In genomic region chr10:12659706-12660105, GRCh38 we compare ENCODE assay signal across 24 cellular contexts.
DNase-seq lines count a peak whose midpoint lies in the region; ATAC-seq, FAIRE-seq and TF ChIP-seq lines count a peak whose summit lies in the region.
"Had no signal": no experiment of that assay in that cellular context is flagged by ENCODE, and none has a peak within 500 bp of the region (broad histone marks: within the 10 kb centered on the region; RNA-seq: fewer than 3 reads in every experiment).

No MANE protein-coding gene starts in this region.

- intact Hi-C loops in K562 (cut with micrococcal nuclease): no loop called here
- intact Hi-C loops in testis (cut with DNase I; ENCODE audit: low total_unique reads): no loop called here

- TF ChIP-seq RAD21 in K562 (CRISPR knock-in tag; conservative IDR thresholded peaks at IDR 0.05 in 1 of 2, IDR thresholded peaks at IDR 0.05 in 1 of 2): no peak

- no peak overlapping the region for H3K27ac ChIP-seq in K562 (ENCODE audit: extremely low read depth, low read depth, low read length)
- H3K27ac ChIP-seq in testis: no peak overlapping the region
- H3K27ac ChIP-seq: 22Rv1; BLaER1 treated with 17β-estradiol and CSF1 and Interleukin-3, amounts not matched to agents 10 nM and 100 nM had no signal

- POLR2A ChIA-PET in WTC11 (lab: Charles Lee) (no interaction called here), K562 (lab: Yijun Ruan, JAX) (no interaction called here)

- peak overlapping the region; percentile 1 for H3K27ac Mint-ChIP-seq in activated naive CD8-positive, alpha-beta T cell treated with anti-CD3 and anti-CD28 coated beads, Interleukin-2, amount 50 U/mL, for 24 hours
- no peak overlapping the region for H3K27ac Mint-ChIP-seq in activated naive CD8-positive, alpha-beta T cell treated with anti-CD3 and anti-CD28 coated beads for 36 hours
- no peak overlapping the region for H3K27ac Mint-ChIP-seq in WTC11
- H3K27ac Mint-ChIP-seq in type B pancreatic cell: no peak overlapping the region
- H3K27ac Mint-ChIP-seq: CD4-positive, alpha-beta T cell; CD8-positive, alpha-beta memory T cell; HFFc6 had no signal

- H3K4me1 ChIP-seq in K562 (replicated peaks in 1 of 2; ENCODE audit: control insufficient read depth in 2 of 2, insufficient read depth in 2 of 2, low read length in 2 of 2) (no peaks in the 10 kb centered on the region), testis (peaks cover 5% of the 10 kb centered on the region)
- H3K4me1 ChIP-seq: BE2C, HAP-1 had no signal

- H3K4me1 Mint-ChIP-seq in activated naive CD8-positive, alpha-beta T cell treated with anti-CD3 and anti-CD28 coated beads, Interleukin-2, amount 50 U/mL, for 24 hours: peaks cover 18% of the 10 kb centered on the region
- H3K4me1 Mint-ChIP-seq in activated naive CD8-positive, alpha-beta T cell treated with anti-CD3 and anti-CD28 coated beads for 36 hours: peaks cover 3% of the 10 kb centered on the region
- no peaks in the 10 kb centered on the region for H3K4me1 Mint-ChIP-seq in WTC11
- peaks cover 4% of the 10 kb centered on the region for H3K4me1 Mint-ChIP-seq in type B pancreatic cell (ENCODE audit: unreplicated experiment)
- H3K4me1 Mint-ChIP-seq: CD14-positive monocyte had no signal

- no peaks in the 10 kb centered on the region for H3K27me3 Mint-ChIP-seq in activated naive CD8-positive, alpha-beta T cell treated with anti-CD3 and anti-CD28 coated beads, Interleukin-2, amount 50 U/mL, for 24 hours
- H3K27me3 Mint-ChIP-seq in activated naive CD8-positive, alpha-beta T cell treated with anti-CD3 and anti-CD28 coated beads for 36 hours: no peaks in the 10 kb centered on the region
- H3K27me3 Mint-ChIP-seq in WTC11 (ENCODE audit: low read depth): no peaks in the 10 kb centered on the region
- H3K27me3 Mint-ChIP-seq in type B pancreatic cell: no peaks in the 10 kb centered on the region
- H3K27me3 Mint-ChIP-seq: CD4-positive, alpha-beta T cell; CD8-positive, alpha-beta memory T cell had no signal

- CTCF ChIA-PET in WTC11 (lab: Charles Lee): no interaction called here
- CTCF ChIA-PET in K562 (lab: Yijun Ruan, JAX; ENCODE audit: low intra/inter-chr PET ratio): no interaction called here

- peaks cover 3% of the 10 kb centered on the region for H3K36me3 Mint-ChIP-seq in activated naive CD8-positive, alpha-beta T cell treated with anti-CD3 and anti-CD28 coated beads, Interleukin-2, amount 50 U/mL, for 24 hours (ENCODE audit: low read depth)
- no peaks in the 10 kb centered on the region for H3K36me3 Mint-ChIP-seq in activated naive CD8-positive, alpha-beta T cell treated with anti-CD3 and anti-CD28 coated beads for 36 hours
- H3K36me3 Mint-ChIP-seq in WTC11 (no peaks in the 10 kb centered on the region), type B pancreatic cell (peaks cover 4% of the 10 kb centered on the region)
- H3K36me3 Mint-ChIP-seq: CD14-positive monocyte had no signal

- H3K4me2 ChIP-seq in K562 (ENCODE audit: insufficient read depth, low read length): peak overlapping the region; percentile 34; the same call in 1 of the 2 replicates
- H3K4me2 ChIP-seq: BLaER1 treated with 17β-estradiol and CSF1 and Interleukin-3, amounts not matched to agents 10 nM and 100 nM had no signal

- H2AFZ ChIP-seq in K562 (ENCODE audit: low read depth, low read length): peak overlapping the region; percentile 66

- H3K9me3 ChIP-seq in K562 (replicated peaks; ENCODE audit: control insufficient read depth, insufficient read depth, low read depth, low read length): no peaks in the 10 kb centered on the region
- no peaks in the 10 kb centered on the region for H3K9me3 ChIP-seq in testis
- H3K9me3 ChIP-seq: BE2C, HAP-1 had no signal

- peaks cover 2 to 7% of the 10 kb centered on the region in 2 experiments; a peak in 2 of 5 replicates for H3K27me3 ChIP-seq in K562 (ENCODE audit: control insufficient read depth in 2 of 2, insufficient read depth in 2 of 2, low read length in 2 of 2)
- H3K27me3 ChIP-seq in testis: no peaks in the 10 kb centered on the region
- H3K27me3 ChIP-seq: BE2C; BLaER1 treated with 17β-estradiol and CSF1 and Interleukin-3, amounts not matched to agents 10 nM and 100 nM had no signal

- DNase-seq in activated naive CD8-positive, alpha-beta T cell treated with anti-CD3 and anti-CD28 coated beads, Interleukin-2, amount 50 U/mL, for 24 hours: no peak
- DNase-seq in activated naive CD8-positive, alpha-beta T cell treated with anti-CD3 and anti-CD28 coated beads for 36 hours: no peak
- no peak for DNase-seq in WTC11 (ENCODE audit: low spot score)
- peak in 2 of 4 experiments; percentile 3 to 12 for DNase-seq in K562 (ENCODE audit: extremely low read depth in 1 of 4, low spot score in 3 of 4)
- peak; percentile 36 for DNase-seq in testis
- DNase-seq in type B pancreatic cell (ENCODE audit: extremely low spot score, unreplicated experiment): no peak
- DNase-seq in NCI-H510A treated with DMSO at 0.1 percent for 48 hours (lab: John Stamatoyannopoulos, UW): no peak
- DNase-seq: BE2C; CD4-positive, alpha-beta T cell; CD8-positive, alpha-beta memory T cell; DMS79; EL; GDM1; GOT3; HFFc6 had no signal

- H3K79me2 ChIP-seq in K562 (ENCODE audit: control insufficient read depth, insufficient read depth, low read length): no peaks in the 10 kb centered on the region

- no peak overlapping the region for H3K9ac ChIP-seq in K562 (ENCODE audit: insufficient read depth in 1 of 2, low read depth in 2 of 2, low read length in 2 of 2)
- H3K9ac ChIP-seq: BLaER1 treated with 17β-estradiol and CSF1 and Interleukin-3, amounts not matched to agents 10 nM and 100 nM had no signal

- in situ Hi-C loops in K562 (cut with MboI): no loop called here

- no peak for TF ChIP-seq CTCF in WTC11 (IDR thresholded peaks at IDR 0.05)
- TF ChIP-seq CTCF in K562 (IDR thresholded peaks at IDR 0.05 in 2 of 3, conservative IDR thresholded peaks at IDR 0.05 in 1 of 3; ENCODE audit: insufficient read depth in 2 of 3, low read depth in 1 of 3, low read length in 3 of 3): no peak
- TF ChIP-seq CTCF in testis (IDR thresholded peaks at IDR 0.05): no peak
- TF ChIP-seq CTCF in type B pancreatic cell (conservative IDR thresholded peaks at IDR 0.05): no peak

- H3K4me3 Mint-ChIP-seq in activated naive CD8-positive, alpha-beta T cell treated with anti-CD3 and anti-CD28 coated beads, Interleukin-2, amount 50 U/mL, for 24 hours: no peak overlapping the region
- no peak overlapping the region for H3K4me3 Mint-ChIP-seq in activated naive CD8-positive, alpha-beta T cell treated with anti-CD3 and anti-CD28 coated beads for 36 hours
- H3K4me3 Mint-ChIP-seq in WTC11 (no peak overlapping the region), type B pancreatic cell (no peak overlapping the region)
- H3K4me3 Mint-ChIP-seq: CD14-positive monocyte; CD4-positive, alpha-beta T cell; CD8-positive, alpha-beta memory T cell; HFFc6 had no signal

- no peak overlapping the region for H3K4me3 ChIP-seq in K562
- peak overlapping the region; percentile 24 to 29 for H3K4me3 ChIP-seq in testis
- H3K4me3 ChIP-seq: BLaER1 treated with 17β-estradiol and CSF1 and Interleukin-3, amounts not matched to agents 10 nM and 100 nM; GM12878; HAP-1 had no signal

- H3K9me1 ChIP-seq in K562 (ENCODE audit: control insufficient read depth, insufficient read depth, low read length): no peaks in the 10 kb centered on the region

- TF ChIP-seq POLR2A in K562 (conservative IDR thresholded peaks at IDR 0.05) (no peak), testis (IDR thresholded peaks at IDR 0.05) (no peak)

- 6% methylated on average over 11 of the region's 11 CpGs for WGBS in K562 (ENCODE audit: insufficient coverage, low coverage, missing lambda C conversion rate)
- WGBS in testis, 2 donors: 48 to 65% methylated on average over 11 of the region's 11 CpGs

- no peak for TF ChIP-seq EP300 in K562 (IDR thresholded peaks at IDR 0.05; ENCODE audit: low read length)

- no peaks in the 10 kb centered on the region for H3K9me3 Mint-ChIP-seq in activated naive CD8-positive, alpha-beta T cell treated with anti-CD3 and anti-CD28 coated beads, Interleukin-2, amount 50 U/mL, for 24 hours
- H3K9me3 Mint-ChIP-seq in activated naive CD8-positive, alpha-beta T cell treated with anti-CD3 and anti-CD28 coated beads for 36 hours: no peaks in the 10 kb centered on the region
- H3K9me3 Mint-ChIP-seq in WTC11: peaks cover 5% of the 10 kb centered on the region
- peaks cover 4% of the 10 kb centered on the region for H3K9me3 Mint-ChIP-seq in type B pancreatic cell
- H3K9me3 Mint-ChIP-seq: CD4-positive, alpha-beta T cell; CD8-positive, alpha-beta memory T cell; HFFc6 had no signal

- no TSS peak for BruUV-seq in K562 (replicated peaks; lab: Mats Ljungman, UMichigan)

- no peak for ATAC-seq in activated naive CD8-positive, alpha-beta T cell treated with anti-CD3 and anti-CD28 coated beads, Interleukin-2, amount 50 U/mL, for 24 hours
- ATAC-seq in WTC11 (no peak), K562 (no peak; the same call in 2 of the 3 replicates), HG02938 (IDR thresholded peaks at IDR 0.05; ENCODE audit: unreplicated experiment) (no peak)
- ATAC-seq: GM12878 had no signal

- FAIRE-seq in K562 (lab: Jason Lieb, UNC): no peak
- FAIRE-seq: A204.1, GM12878, GM19239, H54 had no signal

- H4K20me1 ChIP-seq in K562 (replicated peaks; ENCODE audit: control insufficient read depth, insufficient read depth, low read length): no peaks in the 10 kb centered on the region

- no peaks in the 10 kb centered on the region for H3K36me3 ChIP-seq in K562 (ENCODE audit: control insufficient read depth, insufficient read depth, low read length)
- no peaks in the 10 kb centered on the region for H3K36me3 ChIP-seq in testis (ENCODE audit: low read depth, missing control alignments)
- H3K36me3 ChIP-seq: BE2C, HAP-1 had no signal

TF ChIP-seq in K562, 482 proteins besides CTCF, POLR2A, EP300 and RAD21 (continues in another document):
- no peak for TF ChIP-seq BRF1 (IDR thresholded peaks at IDR 0.05; ENCODE audit: borderline replicate concordance, extremely low read depth, insufficient read length)
- TF ChIP-seq MLX (CRISPR knock-in tag; conservative IDR thresholded peaks at IDR 0.05): no peak
- TF ChIP-seq ZNF347 (CRISPR knock-in tag; IDR thresholded peaks at IDR 0.05; ENCODE audit: low read depth): no peak
- no peak for TF ChIP-seq ZNF121 (CRISPR knock-in tag; conservative IDR thresholded peaks at IDR 0.05)
- peak; percentile 34; the same call in 1 of the 2 replicates for TF ChIP-seq ETV1 (tag; conservative IDR thresholded peaks at IDR 0.05; ENCODE audit: low read depth)
